26 cellular contexts compared by ENCODE assay signal in genomic region chr5:78651468-78651867, GRCh38.
"Had no signal": no experiment of that assay in that cellular context is flagged by ENCODE, and none has a peak within 500 bp of the region (broad histone marks: within the 10 kb centered on the region; RNA-seq: fewer than 3 reads in every experiment).

No MANE protein-coding gene starts in this region.

- H3K27ac ChIP-seq: colonic mucosa, epithelial cell of prostate, esophagus squamous epithelium, gastrocnemius medialis, left lung, lower lobe of right lung had no signal

- ATAC-seq: effector memory CD8-positive, alpha-beta T cell; esophagus mucosa; gastrocnemius medialis; heart right ventricle; left cardiac atrium; left lung; left ventricle myocardium superior; lower lobe of right lung; mucosa of descending colon had no signal

- H3K36me3 Mint-ChIP-seq: mesothelial cell of epicardium had no signal

- H3K9me3 ChIP-seq: colonic mucosa, esophagus squamous epithelium, gastrocnemius medialis, heart right ventricle, left lung, lower lobe of right lung, mucosa of descending colon had no signal

- H3K27me3 ChIP-seq: colonic mucosa, gastrocnemius medialis had no signal

- H3K27ac Mint-ChIP-seq: dendritic cell treated with granulocyte-macrophage colony-stimulating factor and Interleukin-4, amounts not matched to agents 40 ng/mL and 50 ng/mL, for 4 days; effector memory CD8-positive, alpha-beta T cell; endodermal cell; mesothelial cell of epicardium; naive B cell had no signal

- H3K4me3 ChIP-seq: colonic mucosa, esophagus squamous epithelium, gastrocnemius medialis, heart right ventricle, left lung, lower lobe of right lung, mucosa of descending colon had no signal

- H3K36me3 ChIP-seq: colonic mucosa, esophagus squamous epithelium, gastrocnemius medialis, left lung, lower lobe of right lung had no signal

- H3K4me3 Mint-ChIP-seq: dendritic cell treated with granulocyte-macrophage colony-stimulating factor and Interleukin-4, amounts not matched to agents 40 ng/mL and 50 ng/mL, for 4 days; effector memory CD8-positive, alpha-beta T cell; endodermal cell; mesothelial cell of epicardium had no signal

- DNase-seq: colonic mucosa; cortex of kidney; effector CD8-positive, alpha-beta T cell; effector memory CD8-positive, alpha-beta T cell; endodermal cell; erythroblast; esophagus squamous epithelium; foreskin fibroblast; foreskin melanocyte; gastrocnemius medialis; glutamatergic neuron; head of caudate nucleus; heart right ventricle; hippocampal formation; islet precursor cell; left cardiac atrium; left lung; left ventricle myocardium superior; lower lobe of right lung; mesenchymal stem cell; mucosa of descending colon; naive B cell had no signal

- H3K9me3 Mint-ChIP-seq: dendritic cell treated with granulocyte-macrophage colony-stimulating factor and Interleukin-4, amounts not matched to agents 40 ng/mL and 50 ng/mL, for 4 days; effector memory CD8-positive, alpha-beta T cell; endodermal cell; mesothelial cell of epicardium; naive B cell had no signal

- H3K27me3 Mint-ChIP-seq: naive B cell had no signal
